In the genomic region with DNA sequence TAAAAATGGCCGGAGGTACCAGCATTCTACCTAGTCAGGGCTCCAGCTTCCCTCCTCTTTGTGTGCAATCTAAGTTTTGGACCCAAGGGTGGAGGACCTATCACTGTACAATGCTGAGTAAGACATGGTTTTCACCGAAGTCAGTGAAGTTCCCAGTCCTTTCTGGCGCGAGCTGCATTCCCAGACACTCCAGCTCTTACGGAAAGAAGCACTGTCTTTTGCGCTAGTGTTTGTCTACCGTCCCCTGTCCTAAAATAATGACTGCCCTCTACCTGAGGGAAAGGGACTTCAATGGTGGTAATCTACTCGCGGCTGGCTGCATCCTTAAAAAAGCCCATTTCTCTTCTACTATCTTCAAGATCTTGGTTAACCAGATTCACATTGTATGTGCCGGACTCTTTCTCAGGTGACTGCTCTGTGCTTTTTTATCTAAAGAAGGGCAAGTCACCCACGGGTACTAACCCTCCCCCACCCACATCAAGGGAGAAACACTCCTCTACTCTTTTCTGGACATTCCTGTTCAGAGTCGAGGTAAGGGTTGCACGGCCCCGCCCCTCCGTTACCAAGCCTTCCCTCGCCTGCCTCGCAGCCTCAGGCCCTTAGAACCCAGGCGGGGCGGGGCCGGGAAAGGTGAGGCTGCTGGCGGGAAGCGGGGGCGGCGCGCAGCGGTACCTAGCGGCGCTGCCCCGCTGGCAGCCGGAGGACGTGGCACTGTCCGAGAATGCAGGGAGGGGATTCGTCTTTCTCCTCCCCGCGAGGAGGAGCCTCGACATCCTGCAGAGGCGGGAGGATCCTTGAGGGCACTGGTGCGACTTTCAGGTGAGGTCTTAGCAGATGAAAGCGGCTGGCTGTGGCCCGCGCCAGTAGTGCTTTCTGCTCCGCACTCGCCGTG, we compare ENCODE assay signal across 8 cellular contexts.
A peak's percentile ranks its signal among the peaks of the same experiment; 100 is the strongest.
DNase-seq lines count a peak whose midpoint lies in the region; ATAC-seq, FAIRE-seq and TF ChIP-seq lines count a peak whose summit lies in the region.
"Not testable (repeated sequence)": the region's sequence is repeated elsewhere in the genome, so short reads cannot be mapped to it uniquely, and the experiment has no call there.

No MANE protein-coding gene starts in this region.

- H3K36me3 ChIP-seq in HepG2 (replicated peaks in 1 of 2; ENCODE audit: control insufficient read depth in 1 of 2, insufficient read depth in 2 of 2, low read length in 2 of 2), result not testable (repeated sequence)

- 12% methylated on average over 10 of the region's 44 CpGs for WGBS in HepG2 (ENCODE audit: low lambda C conversion rate)

- BruUV-seq in HepG2 (replicated peaks; lab: Mats Ljungman, UMichigan), result TSS peak; percentile 90

- TF ChIP-seq RAD21 in HepG2 (CRISPR knock-in tag; IDR thresholded peaks at IDR 0.05), result not testable (repeated sequence)

- not testable (repeated sequence) for TF ChIP-seq CTCF in AG10803 (conservative IDR thresholded peaks at IDR 0.05; ENCODE audit: low read length)
- peak; percentile 46; the same call in 1 of the 2 replicates for TF ChIP-seq CTCF in HepG2 (CRISPR knock-in tag; IDR thresholded peaks at IDR 0.05)

- CTCF ChIA-PET in HepG2 (lab: Yijun Ruan, JAX; ENCODE audit: low intra/inter-chr PET ratio, low total read pairs), result not testable (repeated sequence)

- intact Hi-C loops in HepG2 (cut with micrococcal nuclease; ENCODE audit: unreplicated experiment), result not testable (repeated sequence)

- not testable (repeated sequence) for TF ChIP-seq EP300 in HepG2 (IDR thresholded peaks at IDR 0.05; ENCODE audit: low read depth in 2 of 2, low read length in 2 of 2); HepG2 (CRISPR knock-in tag; IDR thresholded peaks at IDR 0.05; ENCODE audit: borderline replicate concordance)

- FAIRE-seq in HepG2 (lab: Jason Lieb, UNC), result not testable (repeated sequence)

- not testable (repeated sequence) for H3K9ac ChIP-seq in HepG2 (ENCODE audit: insufficient read depth, low read depth, low read length)

- H2AFZ ChIP-seq in HepG2 (ENCODE audit: low read length), result not testable (repeated sequence)

- in situ Hi-C loops in HepG2 (cut with HindIII; ENCODE audit: extremely low pct_ligation_motif_present, low pct_unique_long_range_greater_than_20kb), result not testable (repeated sequence)

- peak; percentile 78 for DNase-seq in AG10803 (ENCODE audit: low read depth)
- DNase-seq in NCI-H526 treated with DMSO at 0.1 percent for 48 hours (lab: John Stamatoyannopoulos, UW), result peak; percentile 89
- DNase-seq in activated CD4-positive, alpha-beta T cell treated with anti-CD3 and anti-CD28 coated beads, Interleukin-2, amount 50 U/mL, for 1 hour, result peak; percentile 62
- peak; percentile 25 for DNase-seq in dedifferentiated amniotic fluid mesenchymal stem cell (ENCODE audit: extremely low spot score)
- DNase-seq in HepG2 (ENCODE audit: low spot score), result peak; percentile 59
- DNase-seq in stimulated activated CD4-positive, alpha-beta T cell treated with anti-CD3 and anti-CD28 coated beads, Interleukin-1b, Interleukin-23, amount 100 ng/mL, for 1 hour (ENCODE audit: low read depth in 2 of 2), result peak; percentile 23 to 30

- H4K20me1 ChIP-seq in HepG2 (ENCODE audit: insufficient read depth, low read length), result not testable (repeated sequence)

- H3K4me3 ChIP-seq in AG10803 (ENCODE audit: low read length) (peak overlapping the region; percentile 63), HepG2 (replicated peaks in 1 of 3; ENCODE audit: insufficient read depth in 1 of 3, low read depth in 2 of 3, low read length in 3 of 3) (peak overlapping the region; percentile 32 to 68 (median 59); a peak in 5 of 6 replicates)

- H3K9me3 ChIP-seq in HepG2 (ENCODE audit: low read length), result not testable (repeated sequence)

- ATAC-seq in GM19452 (IDR thresholded peaks at IDR 0.05; ENCODE audit: unreplicated experiment), result peak; percentile 69
- peak; percentile 51 for ATAC-seq in HG03460 (IDR thresholded peaks at IDR 0.05; ENCODE audit: unreplicated experiment)
- ATAC-seq in HepG2, result peak; percentile 82

- not testable (repeated sequence) for H3K27me3 ChIP-seq in HepG2 (ENCODE audit: control insufficient read depth in 1 of 2, insufficient read depth in 2 of 2, low read length in 2 of 2)

- peak overlapping the region; percentile 53 for H3K4me2 ChIP-seq in HepG2 (ENCODE audit: low read depth, low read length)

- POLR2A ChIA-PET in HepG2 (lab: Yijun Ruan, JAX), result not testable (repeated sequence)

- not testable (repeated sequence) for H3K79me2 ChIP-seq in HepG2 (ENCODE audit: insufficient read depth, low read length)

- H3K27ac ChIP-seq in HepG2 (ENCODE audit: extremely low read length, insufficient read depth, low read length), result peak overlapping the region; percentile 50

- H3K4me1 ChIP-seq in HepG2 (ENCODE audit: insufficient read depth, low read length), result not testable (repeated sequence)

- 0 out of 4 replicates have a peak, but pooled peaks have one; percentile 16 to 40 for TF ChIP-seq POLR2A in HepG2 (IDR thresholded peaks at IDR 0.05; ENCODE audit: insufficient read depth in 1 of 2, low read depth in 2 of 2, low read length in 2 of 2)

TF ChIP-seq in HepG2, 621 proteins besides CTCF, POLR2A, EP300 and RAD21 (continues in another document):
- TF ChIP-seq, protein P1, sequence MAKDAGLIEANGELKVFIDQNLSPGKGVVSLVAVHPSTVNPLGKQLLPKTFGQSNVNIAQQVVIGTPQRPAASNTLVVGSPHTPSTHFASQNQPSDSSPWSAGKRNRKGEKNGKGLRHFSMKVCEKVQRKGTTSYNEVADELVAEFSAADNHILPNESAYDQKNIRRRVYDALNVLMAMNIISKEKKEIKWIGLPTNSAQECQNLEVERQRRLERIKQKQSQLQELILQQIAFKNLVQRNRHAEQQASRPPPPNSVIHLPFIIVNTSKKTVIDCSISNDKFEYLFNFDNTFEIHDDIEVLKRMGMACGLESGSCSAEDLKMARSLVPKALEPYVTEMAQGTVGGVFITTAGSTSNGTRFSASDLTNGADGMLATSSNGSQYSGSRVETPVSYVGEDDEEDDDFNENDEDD (CRISPR knock-in tag; IDR thresholded peaks at IDR 0.05; ENCODE audit: borderline replicate concordance), result peak; percentile 19; the same call in 1 of the 2 replicates
- TF ChIP-seq, protein P2, sequence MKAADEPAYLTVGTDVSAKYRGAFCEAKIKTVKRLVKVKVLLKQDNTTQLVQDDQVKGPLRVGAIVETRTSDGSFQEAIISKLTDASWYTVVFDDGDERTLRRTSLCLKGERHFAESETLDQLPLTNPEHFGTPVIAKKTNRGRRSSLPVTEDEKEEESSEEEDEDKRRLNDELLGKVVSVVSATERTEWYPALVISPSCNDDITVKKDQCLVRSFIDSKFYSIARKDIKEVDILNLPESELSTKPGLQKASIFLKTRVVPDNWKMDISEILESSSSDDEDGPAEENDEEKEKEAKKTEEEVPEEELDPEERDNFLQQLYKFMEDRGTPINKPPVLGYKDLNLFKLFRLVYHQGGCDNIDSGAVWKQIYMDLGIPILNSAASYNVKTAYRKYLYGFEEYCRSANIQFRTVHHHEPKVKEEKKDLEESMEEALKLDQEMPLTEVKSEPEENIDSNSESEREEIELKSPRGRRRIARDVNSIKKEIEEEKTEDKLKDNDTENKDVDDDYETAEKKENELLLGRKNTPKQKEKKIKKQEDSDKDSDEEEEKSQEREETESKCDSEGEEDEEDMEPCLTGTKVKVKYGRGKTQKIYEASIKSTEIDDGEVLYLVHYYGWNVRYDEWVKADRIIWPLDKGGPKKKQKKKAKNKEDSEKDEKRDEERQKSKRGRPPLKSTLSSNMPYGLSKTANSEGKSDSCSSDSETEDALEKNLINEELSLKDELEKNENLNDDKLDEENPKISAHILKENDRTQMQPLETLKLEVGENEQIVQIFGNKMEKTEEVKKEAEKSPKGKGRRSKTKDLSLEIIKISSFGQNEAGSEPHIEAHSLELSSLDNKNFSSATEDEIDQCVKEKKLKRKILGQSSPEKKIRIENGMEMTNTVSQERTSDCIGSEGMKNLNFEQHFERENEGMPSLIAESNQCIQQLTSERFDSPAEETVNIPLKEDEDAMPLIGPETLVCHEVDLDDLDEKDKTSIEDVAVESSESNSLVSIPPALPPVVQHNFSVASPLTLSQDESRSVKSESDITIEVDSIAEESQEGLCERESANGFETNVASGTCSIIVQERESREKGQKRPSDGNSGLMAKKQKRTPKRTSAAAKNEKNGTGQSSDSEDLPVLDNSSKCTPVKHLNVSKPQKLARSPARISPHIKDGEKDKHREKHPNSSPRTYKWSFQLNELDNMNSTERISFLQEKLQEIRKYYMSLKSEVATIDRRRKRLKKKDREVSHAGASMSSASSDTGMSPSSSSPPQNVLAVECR (CRISPR knock-in tag; IDR thresholded peaks at IDR 0.05; ENCODE audit: borderline replicate concordance), result peak; percentile 33; the same call in 1 of the 2 replicates
- peak; percentile 47; the same call in 1 of the 2 replicates for TF ChIP-seq YEATS4 (CRISPR knock-in tag; IDR thresholded peaks at IDR 0.05; ENCODE audit: borderline replicate concordance)
- peak; percentile 41; the same call in 1 of the 2 replicates for TF ChIP-seq TAF1 (CRISPR knock-in tag; IDR thresholded peaks at IDR 0.05)
- TF ChIP-seq THAP11 (CRISPR knock-in tag; IDR thresholded peaks at IDR 0.05), result peak; percentile 88; the same call in 1 of the 2 replicates
- not testable (repeated sequence) for TF ChIP-seq SOX6 (IDR thresholded peaks at IDR 0.05)
- TF ChIP-seq SOX6 (CRISPR knock-in tag; IDR thresholded peaks at IDR 0.05), result 0 out of 2 replicates have a peak, but pooled peaks have one; percentile 13

Comparison
In these comparisons a context has a peak if more than half of its experiments do, and no peak if none do; other contexts are left out.
1. Peak in every context shown above with its lines: DNase-seq, ATAC-seq, H3K4me3 ChIP-seq and H3K27ac ChIP-seq.
2. DNase-seq: peak in every context shown above with its lines; median percentile 89 in NCI-H526 treated with DMSO at 0.1 percent for 48 hours; 78 in AG10803; 62 in activated CD4-positive, alpha-beta T cell treated with anti-CD3 and anti-CD28 coated beads, Interleukin-2, amount 50 U/mL, for 1 hour; 59 in HepG2; 26 in stimulated activated CD4-positive, alpha-beta T cell treated with anti-CD3 and anti-CD28 coated beads, Interleukin-1b, Interleukin-23, amount 100 ng/mL, for 1 hour; 25 in dedifferentiated amniotic fluid mesenchymal stem cell.